In genomic region chr6:159691133-159691962, GRCh38 we compare ENCODE assay signal across 1 cellular context.
TF ChIP-seq lines count a peak whose summit lies in the region.

No MANE protein-coding gene starts in this region.

TF ChIP-seq in GM23338, 12 proteins besides CTCF, POLR2A, EP300 and RAD21 (continued from another document):
- TF ChIP-seq ETS1 (IDR thresholded peaks at IDR 0.05) (no peak), ZNF331 (CRISPR knock-in tag; IDR thresholded peaks at IDR 0.05; ENCODE audit: low read depth) (no peak), STAT1 (IDR thresholded peaks at IDR 0.05; ENCODE audit: unreplicated experiment) (no peak), CREB1 (CRISPR knock-in tag; IDR thresholded peaks at IDR 0.05; ENCODE audit: low read depth) (no peak), EZH2 (IDR thresholded peaks at IDR 0.05; ENCODE audit: low read depth, unreplicated experiment) (no peak), ZNF114 (CRISPR knock-in tag; IDR thresholded peaks at IDR 0.05) (no peak), REST (IDR thresholded peaks at IDR 0.05; ENCODE audit: unreplicated experiment) (no peak), EZH2phosphoT487 (IDR thresholded peaks at IDR 0.05; ENCODE audit: unreplicated experiment) (no peak)
